Comparison of ENCODE assay signal across 8 cellular contexts in the genomic region with DNA sequence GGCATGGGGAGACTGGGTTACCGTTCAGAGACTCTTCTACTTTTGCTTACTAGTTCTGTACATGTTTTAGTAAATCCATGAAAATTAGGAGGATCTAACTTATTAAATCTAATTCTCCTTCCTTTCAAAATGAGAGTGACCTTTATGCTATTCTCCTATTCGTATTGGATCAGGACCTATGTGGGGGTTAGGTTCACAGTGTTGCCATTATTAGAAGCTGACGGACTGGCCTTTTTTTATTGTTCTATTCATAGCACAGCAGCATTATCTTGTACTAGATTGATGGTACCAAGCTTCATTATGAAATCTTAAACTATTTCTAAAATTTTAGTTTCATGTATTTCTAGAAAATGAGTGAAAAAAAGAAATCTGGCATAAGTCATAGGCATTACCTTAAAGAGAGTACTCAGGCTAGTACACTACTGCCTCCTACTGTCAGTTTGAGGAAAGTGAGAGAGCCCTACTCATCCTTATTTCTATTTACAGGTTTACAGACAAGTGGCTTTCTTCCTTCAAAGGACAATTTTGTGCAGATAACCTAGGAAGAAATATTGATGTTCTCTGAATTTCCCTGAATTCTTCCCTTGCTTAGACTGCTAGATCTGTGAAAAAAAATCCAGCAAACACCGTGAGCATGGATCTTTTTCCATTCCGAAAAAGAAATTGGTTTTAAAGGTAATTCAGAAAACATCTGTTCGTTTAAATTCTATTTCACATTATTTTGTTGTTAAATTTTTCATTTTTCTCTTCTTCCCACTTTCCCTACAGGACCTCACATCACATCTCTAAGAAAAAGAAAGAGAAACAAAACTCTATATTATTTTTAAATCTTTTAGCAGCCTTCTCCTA.
A peak's percentile ranks its signal among the peaks of the same experiment; 100 is the strongest.
DNase-seq lines count a peak whose midpoint lies in the region; ATAC-seq and TF ChIP-seq lines count a peak whose summit lies in the region.

No MANE protein-coding gene starts in this region.

- H3K4me3 Mint-ChIP-seq in stimulated activated effector memory CD8-positive, alpha-beta T cell treated with anti-CD3 and anti-CD28 coated beads, Interleukin-12 subunit alpha, Interleukin-12 subunit beta, amount 100 ng/mL, for 72 hours = no peak overlapping the region

- peak; percentile 65 for DNase-seq in ACHN
- DNase-seq in NCI-H1694 treated with DMSO at 0.1 percent for 48 hours (lab: John Stamatoyannopoulos, UW) = peak; percentile 85
- peak; percentile 75 for DNase-seq in amniotic epithelial cell (ENCODE audit: low read depth)
- DNase-seq in right cardiac atrium = no peak
- DNase-seq in stimulated activated effector memory CD8-positive, alpha-beta T cell treated with anti-CD3 and anti-CD28 coated beads, Interleukin-12 subunit alpha, Interleukin-12 subunit beta, amount 100 ng/mL, for 72 hours (ENCODE audit: low spot score in 2 of 2) = no peak
- no peak for DNase-seq in NCI-H524 treated with DMSO at 0.1 percent for 48 hours (lab: John Stamatoyannopoulos, UW)

- no peaks in the 10 kb centered on the region for H3K36me3 Mint-ChIP-seq in stimulated activated effector memory CD8-positive, alpha-beta T cell treated with anti-CD3 and anti-CD28 coated beads, Interleukin-12 subunit alpha, Interleukin-12 subunit beta, amount 100 ng/mL, for 72 hours

- no peaks in the 10 kb centered on the region for H3K9me3 Mint-ChIP-seq in stimulated activated effector memory CD8-positive, alpha-beta T cell treated with anti-CD3 and anti-CD28 coated beads, Interleukin-12 subunit alpha, Interleukin-12 subunit beta, amount 100 ng/mL, for 72 hours

- no peaks in the 10 kb centered on the region for H3K27me3 ChIP-seq in right cardiac atrium (ENCODE audit: control insufficient read depth, insufficient read depth)

- H3K27ac Mint-ChIP-seq in stimulated activated effector memory CD8-positive, alpha-beta T cell treated with anti-CD3 and anti-CD28 coated beads, Interleukin-12 subunit alpha, Interleukin-12 subunit beta, amount 100 ng/mL, for 72 hours = no peak overlapping the region

- no peaks in the 10 kb centered on the region for H3K4me1 Mint-ChIP-seq in stimulated activated effector memory CD8-positive, alpha-beta T cell treated with anti-CD3 and anti-CD28 coated beads, Interleukin-12 subunit alpha, Interleukin-12 subunit beta, amount 100 ng/mL, for 72 hours

- H3K9me3 ChIP-seq in right cardiac atrium (ENCODE audit: control insufficient read depth, low read length) = no peaks in the 10 kb centered on the region

- no peak overlapping the region for H3K27ac ChIP-seq in right cardiac atrium (ENCODE audit: low read length)

- ATAC-seq in HG02678 (IDR thresholded peaks at IDR 0.05; ENCODE audit: unreplicated experiment) (peak; percentile 66), right cardiac atrium (peak; percentile 78 to 89)
- peak; percentile 66 for ATAC-seq in stimulated activated effector memory CD8-positive, alpha-beta T cell treated with anti-CD3 and anti-CD28 coated beads, Interleukin-12 subunit alpha, Interleukin-12 subunit beta, amount 100 ng/mL, for 72 hours

- 55% methylated on average over 6 of the region's 6 CpGs for WGBS in right cardiac atrium

- H3K4me3 ChIP-seq in GM12875 (ENCODE audit: low read depth, low read length) (no peak overlapping the region), right cardiac atrium (ENCODE audit: low read length) (no peak overlapping the region)

- peak; percentile 63 for TF ChIP-seq CTCF in GM12875 (IDR thresholded peaks at IDR 0.05; ENCODE audit: borderline replicate concordance, insufficient read depth, low read depth, low read length)

- in situ Hi-C loops in ACHN (cut with HindIII; ENCODE audit: low pct_ligation_motif_present, low pct_unique_long_range_greater_than_20kb, low sequenced_read_pairs) = no loop called here

- intact Hi-C loops in right cardiac atrium (cut with DNase I) = loop anchor here in 3 of 4 donors (5.0 to 10.0 kb wide), 2 partner anchors 283 to 286 kb away; no protein-coding TSS in a partner anchor

- peaks cover 2% of the 10 kb centered on the region for H3K4me1 ChIP-seq in right cardiac atrium (ENCODE audit: control insufficient read depth, insufficient read depth, low read length)

Comparison
In these comparisons a context has a peak if more than half of its experiments do, and no peak if none do; other contexts are left out.
1. DNase-seq: peak in ACHN (single experiment), NCI-H1694 treated with DMSO at 0.1 percent for 48 hours (single experiment) and amniotic epithelial cell (single experiment); none in right cardiac atrium (0 of 3), stimulated activated effector memory CD8-positive, alpha-beta T cell treated with anti-CD3 and anti-CD28 coated beads, Interleukin-12 subunit alpha, Interleukin-12 subunit beta, amount 100 ng/mL, for 72 hours (0 of 2) and NCI-H524 treated with DMSO at 0.1 percent for 48 hours (single experiment).
2. Peak in every context shown above with its lines, with median percentiles within 50 percentile points of each other: ATAC-seq.